ENCODE assay signal across 10 cellular contexts in the genomic region with DNA sequence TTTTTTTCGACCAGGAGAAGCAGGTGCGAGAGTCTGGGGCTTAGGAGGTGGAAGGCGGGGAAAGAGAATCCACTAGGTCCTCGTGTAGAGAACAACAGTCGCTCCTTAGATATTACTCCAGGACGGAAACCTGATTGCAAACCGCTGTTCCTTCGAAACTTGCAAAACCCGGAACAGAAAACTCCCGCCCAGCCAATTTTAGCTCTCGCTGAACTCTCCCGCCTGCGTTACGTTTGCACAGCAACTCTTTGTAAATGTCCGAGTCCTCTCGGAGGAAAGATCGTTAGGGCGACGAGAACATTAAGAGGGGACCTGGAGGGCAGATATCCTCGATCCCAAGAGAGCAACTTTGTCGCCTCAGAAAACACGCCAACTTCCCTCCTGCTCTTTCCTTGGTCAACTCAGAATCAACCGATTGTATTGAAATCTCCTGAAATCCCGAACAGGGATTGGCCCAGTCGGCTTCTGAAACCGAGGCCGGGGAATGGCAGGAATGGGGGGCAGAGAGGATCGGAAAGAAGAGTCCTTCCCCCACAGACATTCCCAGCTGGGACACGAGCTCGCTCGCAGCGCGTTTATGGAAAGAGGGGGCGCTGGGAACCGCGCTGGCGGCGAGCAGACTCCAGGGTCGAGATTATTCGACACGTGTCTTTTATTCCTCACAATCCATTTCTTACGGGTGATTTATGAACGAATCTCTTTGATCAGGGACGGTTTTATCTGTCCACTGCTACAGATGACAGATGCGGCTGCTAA. TPM values are rescaled to one million over a fixed set of nuclear protein-coding genes. Genes with fewer than 3 reads are reported as not detected.
A peak's percentile ranks its signal among the peaks of the same experiment; 100 is the strongest.
DNase-seq lines count a peak whose midpoint lies in the region; ATAC-seq and TF ChIP-seq lines count a peak whose summit lies in the region.
"Had no signal": no experiment of that assay in that cellular context is flagged by ENCODE, and none has a peak within 500 bp of the region (broad histone marks: within the 10 kb centered on the region; RNA-seq: fewer than 3 reads in every experiment).

No MANE protein-coding gene starts in this region.

- intact Hi-C loops in natural killer cell (cut with micrococcal nuclease), result no loop called here

- H3K4me3 ChIP-seq in mesodermal cell (ENCODE audit: extremely low read depth, insufficient read depth, low read length, poor library complexity, severe bottlenecking), result peak overlapping the region; percentile 35

- H3K9me3 ChIP-seq in mesodermal cell (ENCODE audit: control insufficient read depth, low read length), result no peaks in the 10 kb centered on the region

- 0% methylated on average over 30 to 32 of the region's 45 CpGs for WGBS in mesodermal cell (ENCODE audit: insufficient coverage in 2 of 2), 2 experiments

- peaks cover 10% of the 10 kb centered on the region for H3K36me3 Mint-ChIP-seq in natural killer cell treated with Interleukin-12 subunit alpha and Interleukin-12 subunit beta and Interleukin-15 and Interleukin-18, amount 100 ng/mL, for 72 hours
- H3K36me3 Mint-ChIP-seq in natural killer cell, result peaks cover 11% of the 10 kb centered on the region
- peaks cover 6% of the 10 kb centered on the region for H3K36me3 Mint-ChIP-seq in activated CD4-positive, alpha-beta memory T cell treated with anti-CD3 and anti-CD28 coated beads, Interleukin-2, amount 10 ng/mL, durations not matched to agents 7 days and 5 days (ENCODE audit: low read depth)

- CTCF ChIA-PET in activated CD4-positive, alpha-beta memory T cell treated with anti-CD3 and anti-CD28 coated beads, Interleukin-2, amount 10 ng/mL, durations not matched to agents 7 days and 5 days (lab: Charles Lee), result no interaction called here

- no peak overlapping the region for H3K27ac Mint-ChIP-seq in natural killer cell treated with Interleukin-12 subunit alpha and Interleukin-12 subunit beta and Interleukin-15 and Interleukin-18, amount 100 ng/mL, for 72 hours
- H3K27ac Mint-ChIP-seq in natural killer cell, result no peak overlapping the region
- H3K27ac Mint-ChIP-seq in activated CD4-positive, alpha-beta memory T cell treated with anti-CD3 and anti-CD28 coated beads, Interleukin-2, amount 10 ng/mL, durations not matched to agents 7 days and 5 days, result no peak overlapping the region

- H3K9me3 Mint-ChIP-seq in natural killer cell treated with Interleukin-12 subunit alpha and Interleukin-12 subunit beta and Interleukin-15 and Interleukin-18, amount 100 ng/mL, for 72 hours, result peaks cover 3% of the 10 kb centered on the region
- peaks cover 0 to 2% of the 10 kb centered on the region in 2 donors for H3K9me3 Mint-ChIP-seq in natural killer cell
- no peaks in the 10 kb centered on the region for H3K9me3 Mint-ChIP-seq in activated CD4-positive, alpha-beta memory T cell treated with anti-CD3 and anti-CD28 coated beads, Interleukin-2, amount 10 ng/mL, durations not matched to agents 7 days and 5 days

- POLR2A ChIA-PET in activated CD4-positive, alpha-beta memory T cell treated with anti-CD3 and anti-CD28 coated beads, Interleukin-2, amount 10 ng/mL, durations not matched to agents 7 days and 5 days (lab: Charles Lee), result no interaction called here

- peak overlapping the region; percentile 10 for H3K4me3 Mint-ChIP-seq in natural killer cell treated with Interleukin-12 subunit alpha and Interleukin-12 subunit beta and Interleukin-15 and Interleukin-18, amount 100 ng/mL, for 72 hours
- no peak overlapping the region for H3K4me3 Mint-ChIP-seq in natural killer cell
- no peak overlapping the region for H3K4me3 Mint-ChIP-seq in activated CD4-positive, alpha-beta memory T cell treated with anti-CD3 and anti-CD28 coated beads, Interleukin-2, amount 10 ng/mL, durations not matched to agents 7 days and 5 days

- H3K27ac ChIP-seq in mesodermal cell (ENCODE audit: low read depth, low read length, severe bottlenecking), result peak overlapping the region; percentile 58

- TF ChIP-seq CTCF in natural killer cell (IDR thresholded peaks at IDR 0.05), result no peak

- H3K4me1 ChIP-seq in mesodermal cell (ENCODE audit: control insufficient read depth, insufficient read depth, low read length, poor library complexity, severe bottlenecking), result peaks cover 17% of the 10 kb centered on the region

- peaks cover 64 to 97% of the 10 kb centered on the region in 2 donors for H3K27me3 Mint-ChIP-seq in natural killer cell treated with Interleukin-12 subunit alpha and Interleukin-12 subunit beta and Interleukin-15 and Interleukin-18, amount 100 ng/mL, for 72 hours
- H3K27me3 Mint-ChIP-seq in natural killer cell (ENCODE audit: low read depth in 2 of 2), result peaks cover 79 to 95% of the 10 kb centered on the region in 2 donors
- H3K27me3 Mint-ChIP-seq in activated CD4-positive, alpha-beta memory T cell treated with anti-CD3 and anti-CD28 coated beads, Interleukin-2, amount 10 ng/mL, durations not matched to agents 7 days and 5 days, result peaks cover 75% of the 10 kb centered on the region

- ATAC-seq in natural killer cell treated with Interleukin-12 subunit alpha and Interleukin-12 subunit beta and Interleukin-15 and Interleukin-18, amount 100 ng/mL, for 72 hours, result no peak
- ATAC-seq in natural killer cell (no peak), HG02870 (IDR thresholded peaks at IDR 0.05; ENCODE audit: unreplicated experiment) (no peak), GM19324 (IDR thresholded peaks at IDR 0.05; ENCODE audit: low FRiP score, unreplicated experiment) (no peak)

- peaks cover 2 to 11% of the 10 kb centered on the region in 2 donors for H3K4me1 Mint-ChIP-seq in natural killer cell treated with Interleukin-12 subunit alpha and Interleukin-12 subunit beta and Interleukin-15 and Interleukin-18, amount 100 ng/mL, for 72 hours (ENCODE audit: low read depth in 2 of 2)
- no peaks in the 10 kb centered on the region for H3K4me1 Mint-ChIP-seq in natural killer cell
- H3K4me1 Mint-ChIP-seq in activated CD4-positive, alpha-beta memory T cell treated with anti-CD3 and anti-CD28 coated beads, Interleukin-2, amount 10 ng/mL, durations not matched to agents 7 days and 5 days, result peaks cover 2% of the 10 kb centered on the region

- H3K36me3 ChIP-seq in mesodermal cell (ENCODE audit: control insufficient read depth, insufficient read depth, low read length), result no peaks in the 10 kb centered on the region

- no peak for DNase-seq in natural killer cell treated with Interleukin-12 subunit alpha and Interleukin-12 subunit beta and Interleukin-15 and Interleukin-18, amount 100 ng/mL, for 72 hours (ENCODE audit: low spot score)
- DNase-seq in natural killer cell (no peak), dedifferentiated amniotic fluid mesenchymal stem cell (ENCODE audit: extremely low spot score) (peak; percentile 57), NCI-H774 (lab: John Stamatoyannopoulos, UW) (no peak)
- no peak for DNase-seq in activated CD4-positive, alpha-beta memory T cell treated with anti-CD3 and anti-CD28 coated beads, Interleukin-2, amount 10 ng/mL, durations not matched to agents 7 days and 5 days

RNA-seq across cellular contexts. Expression of a gene that starts 9.9 kb away (rescaled TPM):
- total RNA-seq in natural killer cell treated with Interleukin-12 subunit alpha and Interleukin-12 subunit beta and Interleukin-15 and Interleukin-18, amount 100 ng/mL, for 72 hours, result not detected
- not detected for total RNA-seq in natural killer cell
- 19.1 TPM for polyA plus RNA-seq in mesodermal cell (2013, experiment 1 of 2)
- polyA plus RNA-seq in mesodermal cell (2013, experiment 2 of 2), result 17.5 TPM
- total RNA-seq in activated CD4-positive, alpha-beta memory T cell treated with anti-CD3 and anti-CD28 coated beads, Interleukin-2, amount 10 ng/mL, durations not matched to agents 7 days and 5 days, result 1 to 10 TPM; 2.3 to 2.9 TPM
- total RNA-seq: dermis microvascular lymphatic vessel endothelial cell had no signal

RNA-seq across cellular contexts. Expression of a gene that starts 37.7 kb away (rescaled TPM):
- not detected for total RNA-seq in natural killer cell treated with Interleukin-12 subunit alpha and Interleukin-12 subunit beta and Interleukin-15 and Interleukin-18, amount 100 ng/mL, for 72 hours
- not detected for total RNA-seq in natural killer cell
- polyA plus RNA-seq in mesodermal cell (2013, experiment 1 of 2), result not detected
- polyA plus RNA-seq in mesodermal cell (2013, experiment 2 of 2), result not detected
- total RNA-seq in activated CD4-positive, alpha-beta memory T cell treated with anti-CD3 and anti-CD28 coated beads, Interleukin-2, amount 10 ng/mL, durations not matched to agents 7 days and 5 days, result not detected
- total RNA-seq: dermis microvascular lymphatic vessel endothelial cell, temporal lobe had no signal
